In genomic region chr17:1565860-1566259, GRCh38 we compare ENCODE assay signal across 1 cellular context.
TF ChIP-seq lines count a peak whose summit lies in the region.

No MANE protein-coding gene starts in this region.

TF ChIP-seq in GM12878, 131 proteins besides CTCF, POLR2A, EP300 and RAD21 (continued from another document):
- TF ChIP-seq PRDM15 (CRISPR knock-in tag; IDR thresholded peaks at IDR 0.05), result no peak
- TF ChIP-seq ZNF217 (IDR thresholded peaks at IDR 0.05), result no peak
- no peak for TF ChIP-seq ESRRA (IDR thresholded peaks at IDR 0.05; ENCODE audit: low read length)
- no peak for TF ChIP-seq MYC (IDR thresholded peaks at IDR 0.05; ENCODE audit: insufficient read depth, insufficient read length, insufficient replicate concordance, low read length, severe bottlenecking)
- TF ChIP-seq JUND (IDR thresholded peaks at IDR 0.05; ENCODE audit: low read depth, low read length), result no peak
- TF ChIP-seq RFX5 (IDR thresholded peaks at IDR 0.05; ENCODE audit: low read depth, low read length), result no peak
- no peak for TF ChIP-seq PBX3 (IDR thresholded peaks at IDR 0.05; ENCODE audit: insufficient replicate concordance, low read depth, low read length)
- no peak for TF ChIP-seq MTA2 (IDR thresholded peaks at IDR 0.05; ENCODE audit: low read depth)
- TF ChIP-seq EED (IDR thresholded peaks at IDR 0.05; ENCODE audit: low read depth), result no peak
TF ChIP-seq in GM12878: peak in this region for 0.
